1 cellular context compared by ENCODE assay signal in the genomic region with DNA sequence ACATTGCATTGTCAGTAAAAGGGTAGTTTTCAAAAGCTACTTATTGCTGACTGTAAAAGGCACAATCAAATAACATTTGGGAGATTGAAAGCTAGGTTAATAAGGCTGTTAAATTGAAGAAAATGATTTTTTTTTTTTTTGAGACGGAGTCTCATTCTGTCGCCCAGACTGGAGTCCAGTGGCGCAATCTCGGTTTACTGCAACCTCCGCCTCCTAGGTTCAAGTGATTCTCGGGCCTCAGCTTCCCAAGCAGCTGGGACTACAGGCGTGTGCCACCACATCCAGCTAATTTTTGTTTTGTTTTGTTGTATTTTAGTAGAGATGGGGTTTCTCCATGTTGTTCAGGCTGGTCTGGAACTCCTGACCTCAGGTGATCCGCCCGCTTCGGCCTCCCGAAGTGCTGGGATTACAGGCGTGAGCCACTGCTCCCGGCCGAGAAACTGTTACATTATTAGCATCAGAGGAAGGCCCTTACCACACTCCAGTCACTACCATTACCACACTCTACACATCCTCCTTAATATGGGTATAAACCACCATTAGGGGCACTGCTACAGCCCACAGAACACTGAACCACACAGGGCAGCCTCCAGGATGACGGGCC.
TF ChIP-seq lines count a peak whose summit lies in the region.

No MANE protein-coding gene starts in this region.

TF ChIP-seq in H1, 55 proteins besides CTCF, POLR2A, EP300 and RAD21:
- TF ChIP-seq SP2 (IDR thresholded peaks at IDR 0.05; ENCODE audit: low read length) (no peak), POLR2AphosphoS5 (IDR thresholded peaks at IDR 0.05; ENCODE audit: low read depth, low read length) (no peak), SP1 (IDR thresholded peaks at IDR 0.05; ENCODE audit: low read depth, low read length) (no peak)
- TF ChIP-seq, protein P1, sequence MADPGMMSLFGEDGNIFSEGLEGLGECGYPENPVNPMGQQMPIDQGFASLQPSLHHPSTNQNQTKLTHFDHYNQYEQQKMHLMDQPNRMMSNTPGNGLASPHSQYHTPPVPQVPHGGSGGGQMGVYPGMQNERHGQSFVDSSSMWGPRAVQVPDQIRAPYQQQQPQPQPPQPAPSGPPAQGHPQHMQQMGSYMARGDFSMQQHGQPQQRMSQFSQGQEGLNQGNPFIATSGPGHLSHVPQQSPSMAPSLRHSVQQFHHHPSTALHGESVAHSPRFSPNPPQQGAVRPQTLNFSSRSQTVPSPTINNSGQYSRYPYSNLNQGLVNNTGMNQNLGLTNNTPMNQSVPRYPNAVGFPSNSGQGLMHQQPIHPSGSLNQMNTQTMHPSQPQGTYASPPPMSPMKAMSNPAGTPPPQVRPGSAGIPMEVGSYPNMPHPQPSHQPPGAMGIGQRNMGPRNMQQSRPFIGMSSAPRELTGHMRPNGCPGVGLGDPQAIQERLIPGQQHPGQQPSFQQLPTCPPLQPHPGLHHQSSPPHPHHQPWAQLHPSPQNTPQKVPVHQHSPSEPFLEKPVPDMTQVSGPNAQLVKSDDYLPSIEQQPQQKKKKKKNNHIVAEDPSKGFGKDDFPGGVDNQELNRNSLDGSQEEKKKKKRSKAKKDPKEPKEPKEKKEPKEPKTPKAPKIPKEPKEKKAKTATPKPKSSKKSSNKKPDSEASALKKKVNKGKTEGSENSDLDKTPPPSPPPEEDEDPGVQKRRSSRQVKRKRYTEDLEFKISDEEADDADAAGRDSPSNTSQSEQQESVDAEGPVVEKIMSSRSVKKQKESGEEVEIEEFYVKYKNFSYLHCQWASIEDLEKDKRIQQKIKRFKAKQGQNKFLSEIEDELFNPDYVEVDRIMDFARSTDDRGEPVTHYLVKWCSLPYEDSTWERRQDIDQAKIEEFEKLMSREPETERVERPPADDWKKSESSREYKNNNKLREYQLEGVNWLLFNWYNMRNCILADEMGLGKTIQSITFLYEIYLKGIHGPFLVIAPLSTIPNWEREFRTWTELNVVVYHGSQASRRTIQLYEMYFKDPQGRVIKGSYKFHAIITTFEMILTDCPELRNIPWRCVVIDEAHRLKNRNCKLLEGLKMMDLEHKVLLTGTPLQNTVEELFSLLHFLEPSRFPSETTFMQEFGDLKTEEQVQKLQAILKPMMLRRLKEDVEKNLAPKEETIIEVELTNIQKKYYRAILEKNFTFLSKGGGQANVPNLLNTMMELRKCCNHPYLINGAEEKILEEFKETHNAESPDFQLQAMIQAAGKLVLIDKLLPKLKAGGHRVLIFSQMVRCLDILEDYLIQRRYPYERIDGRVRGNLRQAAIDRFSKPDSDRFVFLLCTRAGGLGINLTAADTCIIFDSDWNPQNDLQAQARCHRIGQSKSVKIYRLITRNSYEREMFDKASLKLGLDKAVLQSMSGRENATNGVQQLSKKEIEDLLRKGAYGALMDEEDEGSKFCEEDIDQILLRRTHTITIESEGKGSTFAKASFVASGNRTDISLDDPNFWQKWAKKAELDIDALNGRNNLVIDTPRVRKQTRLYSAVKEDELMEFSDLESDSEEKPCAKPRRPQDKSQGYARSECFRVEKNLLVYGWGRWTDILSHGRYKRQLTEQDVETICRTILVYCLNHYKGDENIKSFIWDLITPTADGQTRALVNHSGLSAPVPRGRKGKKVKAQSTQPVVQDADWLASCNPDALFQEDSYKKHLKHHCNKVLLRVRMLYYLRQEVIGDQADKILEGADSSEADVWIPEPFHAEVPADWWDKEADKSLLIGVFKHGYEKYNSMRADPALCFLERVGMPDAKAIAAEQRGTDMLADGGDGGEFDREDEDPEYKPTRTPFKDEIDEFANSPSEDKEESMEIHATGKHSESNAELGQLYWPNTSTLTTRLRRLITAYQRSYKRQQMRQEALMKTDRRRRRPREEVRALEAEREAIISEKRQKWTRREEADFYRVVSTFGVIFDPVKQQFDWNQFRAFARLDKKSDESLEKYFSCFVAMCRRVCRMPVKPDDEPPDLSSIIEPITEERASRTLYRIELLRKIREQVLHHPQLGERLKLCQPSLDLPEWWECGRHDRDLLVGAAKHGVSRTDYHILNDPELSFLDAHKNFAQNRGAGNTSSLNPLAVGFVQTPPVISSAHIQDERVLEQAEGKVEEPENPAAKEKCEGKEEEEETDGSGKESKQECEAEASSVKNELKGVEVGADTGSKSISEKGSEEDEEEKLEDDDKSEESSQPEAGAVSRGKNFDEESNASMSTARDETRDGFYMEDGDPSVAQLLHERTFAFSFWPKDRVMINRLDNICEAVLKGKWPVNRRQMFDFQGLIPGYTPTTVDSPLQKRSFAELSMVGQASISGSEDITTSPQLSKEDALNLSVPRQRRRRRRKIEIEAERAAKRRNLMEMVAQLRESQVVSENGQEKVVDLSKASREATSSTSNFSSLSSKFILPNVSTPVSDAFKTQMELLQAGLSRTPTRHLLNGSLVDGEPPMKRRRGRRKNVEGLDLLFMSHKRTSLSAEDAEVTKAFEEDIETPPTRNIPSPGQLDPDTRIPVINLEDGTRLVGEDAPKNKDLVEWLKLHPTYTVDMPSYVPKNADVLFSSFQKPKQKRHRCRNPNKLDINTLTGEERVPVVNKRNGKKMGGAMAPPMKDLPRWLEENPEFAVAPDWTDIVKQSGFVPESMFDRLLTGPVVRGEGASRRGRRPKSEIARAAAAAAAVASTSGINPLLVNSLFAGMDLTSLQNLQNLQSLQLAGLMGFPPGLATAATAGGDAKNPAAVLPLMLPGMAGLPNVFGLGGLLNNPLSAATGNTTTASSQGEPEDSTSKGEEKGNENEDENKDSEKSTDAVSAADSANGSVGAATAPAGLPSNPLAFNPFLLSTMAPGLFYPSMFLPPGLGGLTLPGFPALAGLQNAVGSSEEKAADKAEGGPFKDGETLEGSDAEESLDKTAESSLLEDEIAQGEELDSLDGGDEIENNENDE (IDR thresholded peaks at IDR 0.05; ENCODE audit: insufficient replicate concordance, low read length): no peak
